In genomic region chr16:86951831-86952598, GRCh38 we compare ENCODE assay signal across 12 cellular contexts.
DNase-seq lines count a peak whose midpoint lies in the region; ATAC-seq lines count a peak whose summit lies in the region.
"Had no signal": no experiment of that assay in that cellular context is flagged by ENCODE, and none has a peak within 500 bp of the region (broad histone marks: within the 10 kb centered on the region; RNA-seq: fewer than 3 reads in every experiment).

No MANE protein-coding gene starts in this region.

- DNase-seq in A172 (ENCODE audit: low spot score) = peak; percentile 100
- peak; percentile 88 for DNase-seq in HS-5 (ENCODE audit: low read depth)
- peak; percentile 94 for DNase-seq in amniotic stem cell (lab: John Stamatoyannopoulos, UW)
- DNase-seq in left ventricle myocardium superior = peak; percentile 46
- DNase-seq in activated T-cell treated with anti-CD3 and anti-CD28 coated beads, Interleukin-2, amount 50 U/mL, for 1 hour = no peak
- DNase-seq: activated CD8-positive, alpha-beta memory T cell treated with anti-CD3 and anti-CD28 coated beads, Interleukin-2, amount 50 U/mL, for 48 hours; BE2C; Kasumi-1; SHP77 treated with DMSO at 0.1 percent for 48 hours had no signal

- ATAC-seq in left ventricle myocardium superior (peak; percentile 78), GM19035 (IDR thresholded peaks at IDR 0.05; ENCODE audit: unreplicated experiment) (no peak), GM18520 (IDR thresholded peaks at IDR 0.05; ENCODE audit: unreplicated experiment) (no peak), HG02642 (IDR thresholded peaks at IDR 0.05; ENCODE audit: poor library complexity, unreplicated experiment) (no peak)

- intact Hi-C loops in left ventricle myocardium superior (cut with micrococcal nuclease) = no loop called here
